ENCODE assay signal across 8 cellular contexts in the genomic region with DNA sequence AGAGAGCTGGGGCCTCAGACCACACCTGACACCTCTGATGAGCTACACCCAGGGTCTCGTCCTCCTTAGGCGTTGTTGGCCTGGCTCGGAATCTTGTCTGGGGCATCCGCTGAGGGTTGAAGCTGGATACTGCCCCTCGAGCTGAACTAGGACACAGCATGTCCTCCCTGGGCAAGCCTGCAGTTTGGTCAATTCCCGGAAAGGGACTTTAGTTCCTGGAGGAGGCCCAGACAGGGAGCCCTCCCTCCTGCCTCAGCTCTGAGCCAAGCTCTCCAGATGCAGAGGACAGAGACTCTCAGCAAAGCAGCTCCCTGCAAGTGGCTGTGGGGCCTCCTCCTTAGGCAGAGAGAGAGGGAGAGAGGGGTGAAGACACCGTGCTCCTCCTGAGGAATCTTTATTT. TPM values are rescaled to one million over a fixed set of nuclear protein-coding genes. Genes with fewer than 3 reads are reported as not detected.
DNase-seq lines count a peak whose midpoint lies in the region; ATAC-seq, FAIRE-seq and TF ChIP-seq lines count a peak whose summit lies in the region.
"Had no signal": no experiment of that assay in that cellular context is flagged by ENCODE, and none has a peak within 500 bp of the region (broad histone marks: within the 10 kb centered on the region; RNA-seq: fewer than 3 reads in every experiment).

No MANE protein-coding gene starts in this region.

- ATAC-seq in HG02938 (IDR thresholded peaks at IDR 0.05; ENCODE audit: unreplicated experiment): no peak

- H3K27ac ChIP-seq in effector memory CD4-positive, alpha-beta T cell (ENCODE audit: insufficient read depth, low read length, poor library complexity, severe bottlenecking): peak overlapping the region; percentile 94
- H3K27ac ChIP-seq in temporal lobe (ENCODE audit: low read depth, low read length): peak overlapping the region; percentile 89

- H3K4me3 Mint-ChIP-seq in activated CD4-positive, alpha-beta memory T cell treated with anti-CD3 and anti-CD28 coated beads for 36 hours: peak overlapping the region; percentile 90

- H3K4me1 ChIP-seq in effector memory CD4-positive, alpha-beta T cell (ENCODE audit: control insufficient read depth, insufficient read depth, low read length, poor library complexity, severe bottlenecking): peaks cover 61% of the 10 kb centered on the region

- H3K36me3 Mint-ChIP-seq in activated CD4-positive, alpha-beta memory T cell treated with anti-CD3 and anti-CD28 coated beads for 36 hours: peaks cover 30% of the 10 kb centered on the region

- CTCF ChIA-PET in activated CD4-positive, alpha-beta memory T cell treated with anti-CD3 and anti-CD28 coated beads for 36 hours (lab: Charles Lee): interaction anchor here (2.0 to 15.2 kb wide), 3 partner anchors 24 to 97 kb away, joined by 4 to 174 read pairs (median 24); partner anchors contain the start of gene APOL1

- H3K4me1 Mint-ChIP-seq in activated CD4-positive, alpha-beta memory T cell treated with anti-CD3 and anti-CD28 coated beads for 36 hours (ENCODE audit: low read depth): peaks cover 90% of the 10 kb centered on the region

- no peaks in the 10 kb centered on the region for H3K27me3 Mint-ChIP-seq in activated CD4-positive, alpha-beta memory T cell treated with anti-CD3 and anti-CD28 coated beads for 36 hours

- POLR2A ChIA-PET in activated CD4-positive, alpha-beta memory T cell treated with anti-CD3 and anti-CD28 coated beads for 36 hours (lab: Charles Lee): no interaction called here

- FAIRE-seq in frontal cortex (lab: Jason Lieb, UNC) (no peak), H54 (lab: Jason Lieb, UNC) (no peak)

- no peak for DNase-seq in activated CD4-positive, alpha-beta memory T cell treated with anti-CD3 and anti-CD28 coated beads for 36 hours
- DNase-seq in effector memory CD4-positive, alpha-beta T cell: no peak
- peak; percentile 27 for DNase-seq in midbrain (lab: John Stamatoyannopoulos, UW)
- DNase-seq in frontal cortex (ENCODE audit: low spot score in 2 of 2): no peak
- DNase-seq in H54 (ENCODE audit: insufficient read length, low spot score): no peak

- H3K4me3 ChIP-seq in effector memory CD4-positive, alpha-beta T cell (ENCODE audit: insufficient read depth, low read depth, low read length, poor library complexity, severe bottlenecking): peak overlapping the region; percentile 69

- no peak for TF ChIP-seq POLR2A in H54 (IDR thresholded peaks at IDR 0.05; ENCODE audit: low read depth, low read length)

- peaks cover 11% of the 10 kb centered on the region for H3K36me3 ChIP-seq in effector memory CD4-positive, alpha-beta T cell (ENCODE audit: control insufficient read depth, insufficient read depth, low read length)

- no peaks in the 10 kb centered on the region for H3K9me3 ChIP-seq in effector memory CD4-positive, alpha-beta T cell (ENCODE audit: control insufficient read depth, low read length)

- H3K9me3 Mint-ChIP-seq in activated CD4-positive, alpha-beta memory T cell treated with anti-CD3 and anti-CD28 coated beads for 36 hours: no peaks in the 10 kb centered on the region

- no peaks in the 10 kb centered on the region for H3K27me3 ChIP-seq in effector memory CD4-positive, alpha-beta T cell (replicated peaks; ENCODE audit: control insufficient read depth, insufficient read depth, low read length, poor library complexity, severe bottlenecking)

- H3K27ac Mint-ChIP-seq in activated CD4-positive, alpha-beta memory T cell treated with anti-CD3 and anti-CD28 coated beads for 36 hours: peak overlapping the region; percentile 96

- intact Hi-C loops in activated CD4-positive, alpha-beta memory T cell treated with anti-CD3 and anti-CD28 coated beads for 36 hours (cut with micrococcal nuclease): loop anchor here (1.0 to 10.0 kb wide), 5 partner anchors 21 to 329 kb away; partner anchors contain the start of gene TXN2

RNA-seq across cellular contexts. Expression of gene APOL3, which starts 4.9 kb away (rescaled TPM):
- 10 to 100 TPM; 63.9 to 66.7 TPM for total RNA-seq in activated CD4-positive, alpha-beta memory T cell treated with anti-CD3 and anti-CD28 coated beads for 36 hours
- 1.2 TPM for total RNA-seq in temporal lobe
- 1.6 TPM for total RNA-seq in frontal cortex

RNA-seq across cellular contexts. Expression of gene APOL4, which starts 45.9 kb away (rescaled TPM):
- total RNA-seq in activated CD4-positive, alpha-beta memory T cell treated with anti-CD3 and anti-CD28 coated beads for 36 hours: under 1 TPM; 0.53 to 0.67 TPM
- total RNA-seq in temporal lobe (9.3 TPM), frontal cortex (7.7 TPM)
- total RNA-seq: NCI-H460 had no signal

Comparison
In these comparisons a context has a peak if more than half of its experiments do, and no peak if none do; other contexts are left out.
1. RNA of gene APOL3, which starts 4.9 kb away (total RNA-seq): 63.9 to 66.7 TPM in activated CD4-positive, alpha-beta memory T cell treated with anti-CD3 and anti-CD28 coated beads for 36 hours; 1.6 TPM in frontal cortex (single experiment) and 1.2 TPM in temporal lobe (single experiment); every median in the first group is over 10 times any median in the second.